Comparison of ENCODE assay signal across 30 cellular contexts in the genomic region with DNA sequence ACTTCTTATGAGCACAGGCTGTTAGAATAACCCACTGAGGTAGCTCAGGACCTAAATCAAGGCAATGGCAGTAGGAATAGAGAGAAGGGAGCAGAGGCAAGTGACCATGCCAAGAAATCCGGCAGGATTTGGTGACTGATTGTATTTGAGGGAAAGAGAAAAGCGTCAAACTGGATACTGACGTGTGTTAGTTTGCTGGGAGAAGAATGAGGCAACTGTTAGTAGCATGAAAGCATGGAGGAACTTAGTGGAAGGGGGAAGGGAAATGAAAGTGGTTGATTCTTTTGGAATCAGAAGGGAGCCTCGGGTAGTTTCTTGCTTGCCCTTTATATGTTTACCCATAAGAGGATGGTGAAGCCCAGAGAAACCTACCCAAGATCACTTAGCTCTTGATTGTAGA. TPM values are rescaled to one million over a fixed set of nuclear protein-coding genes. Genes with fewer than 3 reads are reported as not detected.
DNase-seq lines count a peak whose midpoint lies in the region; ATAC-seq and TF ChIP-seq lines count a peak whose summit lies in the region.
"Had no signal": no experiment of that assay in that cellular context is flagged by ENCODE, and none has a peak within 500 bp of the region (broad histone marks: within the 10 kb centered on the region; RNA-seq: fewer than 3 reads in every experiment).

No MANE protein-coding gene starts in this region.

- H3K9ac ChIP-seq in BLaER1 treated with 17β-estradiol and CSF1 and Interleukin-3, amounts not matched to agents 10 nM and 100 nM = peak overlapping the region in 2 of 11 experiments; percentile 46 to 56; a peak in 2 of 22 replicates
- no peak overlapping the region for H3K9ac ChIP-seq in mesendoderm (ENCODE audit: low read length)
- H3K9ac ChIP-seq: parathyroid adenoma had no signal

- no peaks in the 10 kb centered on the region for H3K27me3 ChIP-seq in BLaER1 treated with 17β-estradiol and CSF1 and Interleukin-3, amounts not matched to agents 10 nM and 100 nM
- H3K27me3 ChIP-seq in gastrocnemius medialis (no peaks in the 10 kb centered on the region), mesendoderm (ENCODE audit: insufficient read depth, low read length, poor library complexity) (no peaks in the 10 kb centered on the region)
- H3K27me3 ChIP-seq: ascending aorta, heart left ventricle, left lung, tibial artery had no signal

- peaks cover 52 to 99% (median 62%) of the 10 kb centered on the region in 10 experiments for H3K4me1 ChIP-seq in BLaER1 treated with 17β-estradiol and CSF1 and Interleukin-3, amounts not matched to agents 10 nM and 100 nM
- peaks cover 25 to 48% of the 10 kb centered on the region in 2 donors for H3K4me1 ChIP-seq in gastrocnemius medialis
- H3K4me1 ChIP-seq in mesendoderm (ENCODE audit: control insufficient read depth, low read depth, low read length) = no peaks in the 10 kb centered on the region
- H3K4me1 ChIP-seq: A549 had no signal

- intact Hi-C loops in gastrocnemius medialis (cut with DNase I; ENCODE audit: low total_unique reads) = no loop called here

- H3K23ac ChIP-seq in mesendoderm (ENCODE audit: low read length) = no peak overlapping the region

- H4K20me1 ChIP-seq in BLaER1 treated with 17β-estradiol and CSF1 and Interleukin-3, amounts not matched to agents 10 nM and 100 nM = peaks cover 0 to 36% (median 0%) of the 10 kb centered on the region in 11 experiments; a peak in 6 of 22 replicates

- no peak overlapping the region for H2BK120ac ChIP-seq in mesendoderm (ENCODE audit: low read depth, low read length)

- no peaks in the 10 kb centered on the region for H3K79me2 ChIP-seq in mesendoderm (ENCODE audit: control insufficient read depth, insufficient read depth, low read length)

- H4K5ac ChIP-seq in mesendoderm (ENCODE audit: low read length) = no peak overlapping the region

- H2AK5ac ChIP-seq in mesendoderm (ENCODE audit: low read length) = no peak overlapping the region

- no peak for TF ChIP-seq POLR2A in gastrocnemius medialis (IDR thresholded peaks at IDR 0.05)

- ATAC-seq in gastrocnemius medialis (no peak), GM18520 (IDR thresholded peaks at IDR 0.05; ENCODE audit: unreplicated experiment) (no peak), HG03520 (IDR thresholded peaks at IDR 0.05; ENCODE audit: unreplicated experiment) (no peak)
- ATAC-seq: A549; activated CD8-positive, alpha-beta memory T cell treated with anti-CD3 and anti-CD28 coated beads, Interleukin-2, amount 10 ng/mL, durations not matched to agents 7 days and 5 days; K562; left lung; Panc1; stimulated activated memory B cell treated with anti-CD40 and anti-IgM and Interleukin-4, amounts not matched to agents 10 μg/mL and 1 μg/mL and 100 μg/mL, for 72 hours; T-helper 17 cell had no signal

- no CpG with 5 or more reads among the region's 4 CpGs for WGBS in mesendoderm (ENCODE audit: extremely low coverage, insufficient coverage, low lambda C conversion rate)

- H3K56ac ChIP-seq in mesendoderm (ENCODE audit: low read length) = no peak overlapping the region

- TF ChIP-seq CTCF in gastrocnemius medialis (IDR thresholded peaks at IDR 0.05 in 4 of 5, conservative IDR thresholded peaks at IDR 0.05 in 1 of 5) = no peak

- DNase-seq in NOMO-1 (lab: John Stamatoyannopoulos, UW; ENCODE audit: unreplicated experiment in 2 of 2) (peak; percentile 44 to 65), foreskin melanocyte (peak; percentile 82), gastrocnemius medialis (no peak), NCI-H146 (lab: John Stamatoyannopoulos, UW) (no peak), mesendoderm (no peak)
- DNase-seq: activated CD4-positive, alpha-beta T cell treated with anti-CD3 and anti-CD28 coated beads for 48 hours; activated CD8-positive, alpha-beta memory T cell treated with anti-CD3 and anti-CD28 coated beads, Interleukin-2, amount 10 ng/mL, durations not matched to agents 7 days and 5 days; activated naive CD4-positive, alpha-beta T cell treated with anti-CD3 and anti-CD28 coated beads, Interleukin-2, amount 50 U/mL, for 16 hours; central memory CD4-positive, alpha-beta T cell; dermis blood vessel endothelial cell; HCEC 1CT; heart left ventricle; left lung; NCI-H187; NCI-H2227 treated with DMSO at 0.1 percent for 48 hours; NCI-H774; stimulated activated CD4-positive, alpha-beta T cell treated with anti-CD3 and anti-CD28 coated beads, Interleukin-1b, Interleukin-23, amount 100 ng/mL, for 48 hours; T-helper 17 cell; tibial artery had no signal

- peak overlapping the region in 9 of 11 experiments; percentile 15 to 91 (median 74); a peak in 16 of 22 replicates for H3K4me2 ChIP-seq in BLaER1 treated with 17β-estradiol and CSF1 and Interleukin-3, amounts not matched to agents 10 nM and 100 nM
- H3K4me2 ChIP-seq in mesendoderm (ENCODE audit: low read length) = no peak overlapping the region
- H3K4me2 ChIP-seq: A549 had no signal

- peaks cover 0 to 26% (median 18%) of the 10 kb centered on the region in 11 experiments; a peak in 16 of 22 replicates for H3K9me3 ChIP-seq in BLaER1 treated with 17β-estradiol and CSF1 and Interleukin-3, amounts not matched to agents 10 nM and 100 nM (replicated peaks in 1 of 11)
- no peaks in the 10 kb centered on the region for H3K9me3 ChIP-seq in gastrocnemius medialis
- H3K9me3 ChIP-seq: A549, ascending aorta, heart left ventricle, left lung, tibial artery had no signal

- H2BK5ac ChIP-seq in mesendoderm (ENCODE audit: low read length) = no peak overlapping the region

- no peak overlapping the region for H2BK15ac ChIP-seq in mesendoderm (replicated peaks; ENCODE audit: low read depth)

- H3K27ac ChIP-seq in BLaER1 treated with 17β-estradiol and CSF1 and Interleukin-3, amounts not matched to agents 10 nM and 100 nM = peak overlapping the region in 4 of 11 experiments; percentile 5 to 80 (median 68); a peak in 6 of 22 replicates
- H3K27ac ChIP-seq in gastrocnemius medialis (peak overlapping the region in 3 of 4 donors; percentile 19 to 70 (median 48)), mesendoderm (ENCODE audit: low read depth, low read length) (no peak overlapping the region)
- H3K27ac ChIP-seq: A549, left lung, tibial artery had no signal

- no peaks in the 10 kb centered on the region for H3K79me1 ChIP-seq in mesendoderm (ENCODE audit: low read length)

- H3K4me3 ChIP-seq in BLaER1 treated with 17β-estradiol and CSF1 and Interleukin-3, amounts not matched to agents 10 nM and 100 nM = 0 out of 20 replicates have a peak overlapping the region, but pooled peaks of 1 of the 10 experiments have one; percentile 3
- H3K4me3 ChIP-seq in gastrocnemius medialis (no peak overlapping the region), mesendoderm (ENCODE audit: low read length) (no peak overlapping the region)
- H3K4me3 ChIP-seq: A549, ascending aorta, heart left ventricle, K562, left lung, tibial artery had no signal

- no peak overlapping the region for H3K18ac ChIP-seq in mesendoderm (ENCODE audit: low read length)

- H3K4ac ChIP-seq in mesendoderm (ENCODE audit: low read depth, low read length) = no peak overlapping the region

- no peak overlapping the region for H4K8ac ChIP-seq in mesendoderm (ENCODE audit: low read depth, low read length)

- H3K36me3 ChIP-seq in BLaER1 treated with 17β-estradiol and CSF1 and Interleukin-3, amounts not matched to agents 10 nM and 100 nM = no peaks in the 10 kb centered on the region
- H3K36me3 ChIP-seq in gastrocnemius medialis (no peaks in the 10 kb centered on the region), mesendoderm (ENCODE audit: control insufficient read depth, insufficient read depth, low read length) (no peaks in the 10 kb centered on the region)
- H3K36me3 ChIP-seq: ascending aorta, heart left ventricle, left lung, tibial artery had no signal

- in situ Hi-C loops in gastrocnemius medialis (cut with MboI; ENCODE audit: low sequenced_read_pairs in 4 of 4) = no loop called here

RNA-seq across cellular contexts. Expression of gene PPFIBP2, which starts 8.3 kb away (rescaled TPM):
- total RNA-seq in gastrocnemius medialis = 10 to 100 TPM; 10.5 to 33.5 (median 25.4) TPM
- 5.2 TPM for polyA plus RNA-seq in mesendoderm (2013, experiment 1 of 2)
- polyA plus RNA-seq in mesendoderm (2013, experiment 2 of 2) = 5.5 TPM
- polyA plus RNA-seq: neural cell had no signal

RNA-seq across cellular contexts. Expression of gene OLFML1, which starts 36.8 kb away (rescaled TPM):
- 1 to 10 TPM; 1.7 to 4.0 (median 2.4) TPM for total RNA-seq in gastrocnemius medialis
- polyA plus RNA-seq in mesendoderm (2013, experiment 1 of 2) = 1.3 TPM
- 1.2 TPM for polyA plus RNA-seq in mesendoderm (2013, experiment 2 of 2)
- total RNA-seq: activated CD8-positive, alpha-beta memory T cell treated with anti-CD3 and anti-CD28 coated beads, Interleukin-2, amount 10 ng/mL, durations not matched to agents 7 days and 5 days; activated T-helper 1 cell treated with anti-CD3 and anti-CD28 coated beads, Interleukin-12 subunit alpha, Interleukin-12 subunit beta, Interleukin-2, Interleukin-4 antibody, amounts not matched to agents 30 ng/mL and 10 ng/mL and 1 ng/mL, durations not matched to agents 14 hours and 24 hours and 36 hours; dermis blood vessel endothelial cell; K562; T-helper 17 cell had no signal
- polyA plus RNA-seq: A549, K562, neural cell had no signal

Comparison
In these comparisons a context has a peak if more than half of its experiments do, and no peak if none do; other contexts are left out.
1. DNase-seq: peak in NOMO-1 (2 of 2) and foreskin melanocyte (single experiment); none in gastrocnemius medialis (0 of 2), NCI-H146 (single experiment) and mesendoderm (single experiment).